In genomic region chr11:37504066-37504611, GRCh38 we compare ENCODE assay signal across 1 cellular context.
TF ChIP-seq lines count a peak whose summit lies in the region.

No MANE protein-coding gene starts in this region.

TF ChIP-seq in GM12878, 131 proteins besides CTCF, POLR2A, EP300 and RAD21 (continued from another document and continues in another):
- no peak for TF ChIP-seq CEBPZ (IDR thresholded peaks at IDR 0.05; ENCODE audit: low read depth, low read length)
- peak; percentile 99 for TF ChIP-seq MTA2 (IDR thresholded peaks at IDR 0.05; ENCODE audit: low read depth)
- peak; percentile 91 for TF ChIP-seq POU2F2 (IDR thresholded peaks at IDR 0.05; ENCODE audit: borderline replicate concordance, low read depth, low read length)
- peak in 1 of 2 experiments; percentile 67; a peak in 2 of 4 replicates for TF ChIP-seq SRF (IDR thresholded peaks at IDR 0.05; ENCODE audit: low read depth in 2 of 2, low read length in 2 of 2)
- TF ChIP-seq SPI1 (IDR thresholded peaks at IDR 0.05; ENCODE audit: borderline replicate concordance, insufficient read depth, low read depth, low read length) = peak; percentile 6; the same call in 1 of the 2 replicates
- no peak for TF ChIP-seq PAX8 (IDR thresholded peaks at IDR 0.05)
- TF ChIP-seq FOXK2 (IDR thresholded peaks at IDR 0.05) = no peak
- TF ChIP-seq BRCA1 (IDR thresholded peaks at IDR 0.05; ENCODE audit: low read depth, low read length) = no peak
- TF ChIP-seq ZSCAN29 (IDR thresholded peaks at IDR 0.05) = no peak
- TF ChIP-seq, protein P1, sequence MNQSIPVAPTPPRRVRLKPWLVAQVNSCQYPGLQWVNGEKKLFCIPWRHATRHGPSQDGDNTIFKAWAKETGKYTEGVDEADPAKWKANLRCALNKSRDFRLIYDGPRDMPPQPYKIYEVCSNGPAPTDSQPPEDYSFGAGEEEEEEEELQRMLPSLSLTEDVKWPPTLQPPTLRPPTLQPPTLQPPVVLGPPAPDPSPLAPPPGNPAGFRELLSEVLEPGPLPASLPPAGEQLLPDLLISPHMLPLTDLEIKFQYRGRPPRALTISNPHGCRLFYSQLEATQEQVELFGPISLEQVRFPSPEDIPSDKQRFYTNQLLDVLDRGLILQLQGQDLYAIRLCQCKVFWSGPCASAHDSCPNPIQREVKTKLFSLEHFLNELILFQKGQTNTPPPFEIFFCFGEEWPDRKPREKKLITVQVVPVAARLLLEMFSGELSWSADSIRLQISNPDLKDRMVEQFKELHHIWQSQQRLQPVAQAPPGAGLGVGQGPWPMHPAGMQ (IDR thresholded peaks at IDR 0.05; ENCODE audit: borderline replicate concordance) = no peak
- no peak for TF ChIP-seq EZH2 (IDR thresholded peaks at IDR 0.05; ENCODE audit: borderline replicate concordance, control insufficient read depth, low read depth, low read length)
- TF ChIP-seq ZNF384 (IDR thresholded peaks at IDR 0.05; ENCODE audit: borderline replicate concordance, low read depth, low read length) = no peak
- peak; percentile 100 for TF ChIP-seq MEF2A (IDR thresholded peaks at IDR 0.05; ENCODE audit: insufficient read depth, low read depth, low read length)
- TF ChIP-seq SUZ12 (IDR thresholded peaks at IDR 0.05; ENCODE audit: unreplicated experiment) = no peak
- TF ChIP-seq, protein P2, sequence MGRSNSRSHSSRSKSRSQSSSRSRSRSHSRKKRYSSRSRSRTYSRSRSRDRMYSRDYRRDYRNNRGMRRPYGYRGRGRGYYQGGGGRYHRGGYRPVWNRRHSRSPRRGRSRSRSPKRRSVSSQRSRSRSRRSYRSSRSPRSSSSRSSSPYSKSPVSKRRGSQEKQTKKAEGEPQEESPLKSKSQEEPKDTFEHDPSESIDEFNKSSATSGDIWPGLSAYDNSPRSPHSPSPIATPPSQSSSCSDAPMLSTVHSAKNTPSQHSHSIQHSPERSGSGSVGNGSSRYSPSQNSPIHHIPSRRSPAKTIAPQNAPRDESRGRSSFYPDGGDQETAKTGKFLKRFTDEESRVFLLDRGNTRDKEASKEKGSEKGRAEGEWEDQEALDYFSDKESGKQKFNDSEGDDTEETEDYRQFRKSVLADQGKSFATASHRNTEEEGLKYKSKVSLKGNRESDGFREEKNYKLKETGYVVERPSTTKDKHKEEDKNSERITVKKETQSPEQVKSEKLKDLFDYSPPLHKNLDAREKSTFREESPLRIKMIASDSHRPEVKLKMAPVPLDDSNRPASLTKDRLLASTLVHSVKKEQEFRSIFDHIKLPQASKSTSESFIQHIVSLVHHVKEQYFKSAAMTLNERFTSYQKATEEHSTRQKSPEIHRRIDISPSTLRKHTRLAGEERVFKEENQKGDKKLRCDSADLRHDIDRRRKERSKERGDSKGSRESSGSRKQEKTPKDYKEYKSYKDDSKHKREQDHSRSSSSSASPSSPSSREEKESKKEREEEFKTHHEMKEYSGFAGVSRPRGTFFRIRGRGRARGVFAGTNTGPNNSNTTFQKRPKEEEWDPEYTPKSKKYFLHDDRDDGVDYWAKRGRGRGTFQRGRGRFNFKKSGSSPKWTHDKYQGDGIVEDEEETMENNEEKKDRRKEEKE (IDR thresholded peaks at IDR 0.05) = no peak
- TF ChIP-seq HSF1 (IDR thresholded peaks at IDR 0.05; ENCODE audit: low read depth, low read length) = no peak
- TF ChIP-seq TAF1 (IDR thresholded peaks at IDR 0.05; ENCODE audit: borderline replicate concordance, low read depth, low read length) = no peak
- no peak for TF ChIP-seq HCFC1 (IDR thresholded peaks at IDR 0.05; ENCODE audit: low read length)
- TF ChIP-seq SREBF1 (IDR thresholded peaks at IDR 0.05; ENCODE audit: low read length) = no peak
- TF ChIP-seq, protein P3, sequence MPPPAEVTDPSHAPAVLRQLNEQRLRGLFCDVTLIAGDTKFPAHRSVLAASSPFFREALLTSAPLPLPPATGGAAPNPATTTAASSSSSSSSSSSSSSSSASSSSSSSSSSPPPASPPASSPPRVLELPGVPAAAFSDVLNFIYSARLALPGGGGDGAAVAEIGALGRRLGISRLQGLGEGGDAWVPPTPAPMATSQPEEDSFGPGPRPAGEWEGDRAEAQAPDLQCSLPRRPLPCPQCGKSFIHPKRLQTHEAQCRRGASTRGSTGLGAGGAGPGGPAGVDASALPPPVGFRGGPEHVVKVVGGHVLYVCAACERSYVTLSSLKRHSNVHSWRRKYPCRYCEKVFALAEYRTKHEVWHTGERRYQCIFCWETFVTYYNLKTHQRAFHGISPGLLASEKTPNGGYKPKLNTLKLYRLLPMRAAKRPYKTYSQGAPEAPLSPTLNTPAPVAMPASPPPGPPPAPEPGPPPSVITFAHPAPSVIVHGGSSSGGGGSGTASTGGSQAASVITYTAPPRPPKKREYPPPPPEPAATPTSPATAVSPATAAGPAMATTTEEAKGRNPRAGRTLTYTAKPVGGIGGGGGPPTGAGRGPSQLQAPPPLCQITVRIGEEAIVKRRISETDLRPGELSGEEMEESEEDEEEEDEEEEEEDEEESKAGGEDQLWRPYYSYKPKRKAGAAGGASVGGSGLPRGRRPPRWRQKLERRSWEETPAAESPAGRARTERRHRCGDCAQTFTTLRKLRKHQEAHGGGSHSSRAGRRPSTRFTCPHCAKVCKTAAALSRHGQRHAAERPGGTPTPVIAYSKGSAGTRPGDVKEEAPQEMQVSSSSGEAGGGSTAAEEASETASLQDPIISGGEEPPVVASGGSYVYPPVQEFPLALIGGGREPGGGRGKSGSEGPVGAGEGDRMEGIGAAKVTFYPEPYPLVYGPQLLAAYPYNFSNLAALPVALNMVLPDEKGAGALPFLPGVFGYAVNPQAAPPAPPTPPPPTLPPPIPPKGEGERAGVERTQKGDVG (CRISPR knock-in tag; IDR thresholded peaks at IDR 0.05) = no peak
- peak; percentile 88 for TF ChIP-seq NR2F1 (conservative IDR thresholded peaks at IDR 0.05)
- TF ChIP-seq NFXL1 (IDR thresholded peaks at IDR 0.05; ENCODE audit: borderline replicate concordance) = no peak
- no peak for TF ChIP-seq SMAD1 (IDR thresholded peaks at IDR 0.05; ENCODE audit: low read depth, partially characterized antibody)
- TF ChIP-seq NKRF (conservative IDR thresholded peaks at IDR 0.05) = no peak
- peak; percentile 93 for TF ChIP-seq TCF12 (IDR thresholded peaks at IDR 0.05; ENCODE audit: low read depth, low read length)
- peak; percentile 97 to 99 for TF ChIP-seq IKZF2 (IDR thresholded peaks at IDR 0.05)
- no peak for TF ChIP-seq NFYA (IDR thresholded peaks at IDR 0.05; ENCODE audit: borderline replicate concordance, low read depth, low read length)
- peak; percentile 94 for TF ChIP-seq TCF7 (IDR thresholded peaks at IDR 0.05; ENCODE audit: borderline replicate concordance)
- TF ChIP-seq, protein P4, sequence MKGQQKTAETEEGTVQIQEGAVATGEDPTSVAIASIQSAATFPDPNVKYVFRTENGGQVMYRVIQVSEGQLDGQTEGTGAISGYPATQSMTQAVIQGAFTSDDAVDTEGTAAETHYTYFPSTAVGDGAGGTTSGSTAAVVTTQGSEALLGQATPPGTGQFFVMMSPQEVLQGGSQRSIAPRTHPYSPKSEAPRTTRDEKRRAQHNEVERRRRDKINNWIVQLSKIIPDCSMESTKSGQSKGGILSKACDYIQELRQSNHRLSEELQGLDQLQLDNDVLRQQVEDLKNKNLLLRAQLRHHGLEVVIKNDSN (IDR thresholded peaks at IDR 0.05; ENCODE audit: borderline replicate concordance, extremely low read length, insufficient read depth, low read depth, low read length) = no peak
- TF ChIP-seq ELK1 (IDR thresholded peaks at IDR 0.05; ENCODE audit: low read depth, low read length) = no peak
- TF ChIP-seq ZNF274 (IDR thresholded peaks at IDR 0.05; ENCODE audit: insufficient read depth, insufficient read length) = no peak
- TF ChIP-seq KAT2A (conservative IDR thresholded peaks at IDR 0.05; ENCODE audit: control insufficient read depth, low read depth, low read length) = no peak
- TF ChIP-seq, protein P5, sequence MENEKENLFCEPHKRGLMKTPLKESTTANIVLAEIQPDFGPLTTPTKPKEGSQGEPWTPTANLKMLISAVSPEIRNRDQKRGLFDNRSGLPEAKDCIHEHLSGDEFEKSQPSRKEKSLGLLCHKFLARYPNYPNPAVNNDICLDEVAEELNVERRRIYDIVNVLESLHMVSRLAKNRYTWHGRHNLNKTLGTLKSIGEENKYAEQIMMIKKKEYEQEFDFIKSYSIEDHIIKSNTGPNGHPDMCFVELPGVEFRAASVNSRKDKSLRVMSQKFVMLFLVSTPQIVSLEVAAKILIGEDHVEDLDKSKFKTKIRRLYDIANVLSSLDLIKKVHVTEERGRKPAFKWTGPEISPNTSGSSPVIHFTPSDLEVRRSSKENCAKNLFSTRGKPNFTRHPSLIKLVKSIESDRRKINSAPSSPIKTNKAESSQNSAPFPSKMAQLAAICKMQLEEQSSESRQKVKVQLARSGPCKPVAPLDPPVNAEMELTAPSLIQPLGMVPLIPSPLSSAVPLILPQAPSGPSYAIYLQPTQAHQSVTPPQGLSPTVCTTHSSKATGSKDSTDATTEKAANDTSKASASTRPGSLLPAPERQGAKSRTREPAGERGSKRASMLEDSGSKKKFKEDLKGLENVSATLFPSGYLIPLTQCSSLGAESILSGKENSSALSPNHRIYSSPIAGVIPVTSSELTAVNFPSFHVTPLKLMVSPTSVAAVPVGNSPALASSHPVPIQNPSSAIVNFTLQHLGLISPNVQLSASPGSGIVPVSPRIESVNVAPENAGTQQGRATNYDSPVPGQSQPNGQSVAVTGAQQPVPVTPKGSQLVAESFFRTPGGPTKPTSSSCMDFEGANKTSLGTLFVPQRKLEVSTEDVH (IDR thresholded peaks at IDR 0.05; ENCODE audit: low read depth, partially characterized antibody) = no peak
- TF ChIP-seq SMAD5 (IDR thresholded peaks at IDR 0.05; ENCODE audit: low read depth) = no peak
- TF ChIP-seq BHLHE40 (IDR thresholded peaks at IDR 0.05; ENCODE audit: borderline replicate concordance in 1 of 2, low read depth in 2 of 2, low read length in 1 of 2) = peak; percentile 68 to 70
- peak in 1 of 2 experiments; percentile 100; a peak in 2 of 4 replicates for TF ChIP-seq CEBPB (IDR thresholded peaks at IDR 0.05; ENCODE audit: borderline replicate concordance in 1 of 2, low read depth in 2 of 2, low read length in 2 of 2)
- TF ChIP-seq KDM1A (IDR thresholded peaks at IDR 0.05; ENCODE audit: borderline replicate concordance) = no peak
- peak; percentile 99 for TF ChIP-seq IRF4 (IDR thresholded peaks at IDR 0.05; ENCODE audit: low read depth, low read length)
- TF ChIP-seq GATAD2B (conservative IDR thresholded peaks at IDR 0.05; ENCODE audit: low read depth) = peak; percentile 59; the same call in 1 of the 2 replicates
